Comparison of ENCODE assay signal across 1 cellular context in the genomic region with DNA sequence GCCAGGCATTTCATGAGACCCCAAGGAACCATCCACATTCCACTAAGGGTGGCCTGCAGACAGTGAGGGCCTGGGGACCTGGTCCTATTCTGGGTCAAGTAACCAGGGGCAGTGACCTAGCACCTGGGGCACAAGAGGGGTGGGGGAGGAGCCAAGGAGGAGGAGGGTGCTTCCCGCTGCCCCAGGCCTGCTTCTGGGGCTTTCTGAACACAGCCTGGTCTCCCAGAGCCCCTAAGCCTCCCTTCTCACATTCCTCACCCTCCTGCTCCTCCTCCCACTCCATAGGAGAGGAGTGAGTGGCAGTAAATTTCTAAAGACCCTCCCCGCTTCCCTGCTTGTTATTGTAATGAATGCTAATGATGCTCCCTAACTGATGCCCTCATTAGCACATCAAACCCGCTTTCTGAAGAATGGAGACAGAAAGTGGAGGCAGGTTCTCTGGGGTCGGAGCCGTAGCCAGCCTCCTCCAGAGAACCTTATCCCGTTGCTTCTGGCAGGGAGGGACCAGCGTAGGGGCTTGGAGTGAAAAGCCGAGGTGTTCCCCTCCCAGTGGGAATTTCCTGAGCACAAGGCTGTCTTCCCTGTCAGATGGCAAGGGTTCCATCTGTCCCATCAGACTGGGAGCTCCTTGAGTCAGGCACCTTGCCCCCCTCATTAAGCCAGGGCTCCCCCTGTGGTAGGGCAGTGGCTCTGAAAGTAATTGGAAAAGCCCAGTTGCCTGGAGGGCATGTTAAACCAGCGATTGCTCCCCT.
A peak's percentile ranks its signal among the peaks of the same experiment; 100 is the strongest.
TF ChIP-seq lines count a peak whose summit lies in the region.

No MANE protein-coding gene starts in this region.

TF ChIP-seq in WTC11, 78 proteins besides CTCF, POLR2A, EP300 and RAD21 (continued from another document and continues in another):
- TF ChIP-seq, protein P1, sequence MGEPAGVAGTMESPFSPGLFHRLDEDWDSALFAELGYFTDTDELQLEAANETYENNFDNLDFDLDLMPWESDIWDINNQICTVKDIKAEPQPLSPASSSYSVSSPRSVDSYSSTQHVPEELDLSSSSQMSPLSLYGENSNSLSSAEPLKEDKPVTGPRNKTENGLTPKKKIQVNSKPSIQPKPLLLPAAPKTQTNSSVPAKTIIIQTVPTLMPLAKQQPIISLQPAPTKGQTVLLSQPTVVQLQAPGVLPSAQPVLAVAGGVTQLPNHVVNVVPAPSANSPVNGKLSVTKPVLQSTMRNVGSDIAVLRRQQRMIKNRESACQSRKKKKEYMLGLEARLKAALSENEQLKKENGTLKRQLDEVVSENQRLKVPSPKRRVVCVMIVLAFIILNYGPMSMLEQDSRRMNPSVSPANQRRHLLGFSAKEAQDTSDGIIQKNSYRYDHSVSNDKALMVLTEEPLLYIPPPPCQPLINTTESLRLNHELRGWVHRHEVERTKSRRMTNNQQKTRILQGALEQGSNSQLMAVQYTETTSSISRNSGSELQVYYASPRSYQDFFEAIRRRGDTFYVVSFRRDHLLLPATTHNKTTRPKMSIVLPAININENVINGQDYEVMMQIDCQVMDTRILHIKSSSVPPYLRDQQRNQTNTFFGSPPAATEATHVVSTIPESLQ (CRISPR knock-in tag; IDR thresholded peaks at IDR 0.05) = no peak
- TF ChIP-seq, protein P2, sequence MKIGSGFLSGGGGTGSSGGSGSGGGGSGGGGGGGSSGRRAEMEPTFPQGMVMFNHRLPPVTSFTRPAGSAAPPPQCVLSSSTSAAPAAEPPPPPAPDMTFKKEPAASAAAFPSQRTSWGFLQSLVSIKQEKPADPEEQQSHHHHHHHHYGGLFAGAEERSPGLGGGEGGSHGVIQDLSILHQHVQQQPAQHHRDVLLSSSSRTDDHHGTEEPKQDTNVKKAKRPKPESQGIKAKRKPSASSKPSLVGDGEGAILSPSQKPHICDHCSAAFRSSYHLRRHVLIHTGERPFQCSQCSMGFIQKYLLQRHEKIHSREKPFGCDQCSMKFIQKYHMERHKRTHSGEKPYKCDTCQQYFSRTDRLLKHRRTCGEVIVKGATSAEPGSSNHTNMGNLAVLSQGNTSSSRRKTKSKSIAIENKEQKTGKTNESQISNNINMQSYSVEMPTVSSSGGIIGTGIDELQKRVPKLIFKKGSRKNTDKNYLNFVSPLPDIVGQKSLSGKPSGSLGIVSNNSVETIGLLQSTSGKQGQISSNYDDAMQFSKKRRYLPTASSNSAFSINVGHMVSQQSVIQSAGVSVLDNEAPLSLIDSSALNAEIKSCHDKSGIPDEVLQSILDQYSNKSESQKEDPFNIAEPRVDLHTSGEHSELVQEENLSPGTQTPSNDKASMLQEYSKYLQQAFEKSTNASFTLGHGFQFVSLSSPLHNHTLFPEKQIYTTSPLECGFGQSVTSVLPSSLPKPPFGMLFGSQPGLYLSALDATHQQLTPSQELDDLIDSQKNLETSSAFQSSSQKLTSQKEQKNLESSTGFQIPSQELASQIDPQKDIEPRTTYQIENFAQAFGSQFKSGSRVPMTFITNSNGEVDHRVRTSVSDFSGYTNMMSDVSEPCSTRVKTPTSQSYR (CRISPR knock-in tag; IDR thresholded peaks at IDR 0.05) = peak; percentile 83
- peak; percentile 73 for TF ChIP-seq SP1 (CRISPR knock-in tag; conservative IDR thresholded peaks at IDR 0.05)
- TF ChIP-seq, protein P3, sequence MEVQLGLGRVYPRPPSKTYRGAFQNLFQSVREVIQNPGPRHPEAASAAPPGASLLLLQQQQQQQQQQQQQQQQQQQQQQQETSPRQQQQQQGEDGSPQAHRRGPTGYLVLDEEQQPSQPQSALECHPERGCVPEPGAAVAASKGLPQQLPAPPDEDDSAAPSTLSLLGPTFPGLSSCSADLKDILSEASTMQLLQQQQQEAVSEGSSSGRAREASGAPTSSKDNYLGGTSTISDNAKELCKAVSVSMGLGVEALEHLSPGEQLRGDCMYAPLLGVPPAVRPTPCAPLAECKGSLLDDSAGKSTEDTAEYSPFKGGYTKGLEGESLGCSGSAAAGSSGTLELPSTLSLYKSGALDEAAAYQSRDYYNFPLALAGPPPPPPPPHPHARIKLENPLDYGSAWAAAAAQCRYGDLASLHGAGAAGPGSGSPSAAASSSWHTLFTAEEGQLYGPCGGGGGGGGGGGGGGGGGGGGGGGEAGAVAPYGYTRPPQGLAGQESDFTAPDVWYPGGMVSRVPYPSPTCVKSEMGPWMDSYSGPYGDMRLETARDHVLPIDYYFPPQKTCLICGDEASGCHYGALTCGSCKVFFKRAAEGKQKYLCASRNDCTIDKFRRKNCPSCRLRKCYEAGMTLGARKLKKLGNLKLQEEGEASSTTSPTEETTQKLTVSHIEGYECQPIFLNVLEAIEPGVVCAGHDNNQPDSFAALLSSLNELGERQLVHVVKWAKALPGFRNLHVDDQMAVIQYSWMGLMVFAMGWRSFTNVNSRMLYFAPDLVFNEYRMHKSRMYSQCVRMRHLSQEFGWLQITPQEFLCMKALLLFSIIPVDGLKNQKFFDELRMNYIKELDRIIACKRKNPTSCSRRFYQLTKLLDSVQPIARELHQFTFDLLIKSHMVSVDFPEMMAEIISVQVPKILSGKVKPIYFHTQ (CRISPR knock-in tag; IDR thresholded peaks at IDR 0.05) = peak; percentile 46; the same call in 1 of the 2 replicates
- TF ChIP-seq, protein P4, sequence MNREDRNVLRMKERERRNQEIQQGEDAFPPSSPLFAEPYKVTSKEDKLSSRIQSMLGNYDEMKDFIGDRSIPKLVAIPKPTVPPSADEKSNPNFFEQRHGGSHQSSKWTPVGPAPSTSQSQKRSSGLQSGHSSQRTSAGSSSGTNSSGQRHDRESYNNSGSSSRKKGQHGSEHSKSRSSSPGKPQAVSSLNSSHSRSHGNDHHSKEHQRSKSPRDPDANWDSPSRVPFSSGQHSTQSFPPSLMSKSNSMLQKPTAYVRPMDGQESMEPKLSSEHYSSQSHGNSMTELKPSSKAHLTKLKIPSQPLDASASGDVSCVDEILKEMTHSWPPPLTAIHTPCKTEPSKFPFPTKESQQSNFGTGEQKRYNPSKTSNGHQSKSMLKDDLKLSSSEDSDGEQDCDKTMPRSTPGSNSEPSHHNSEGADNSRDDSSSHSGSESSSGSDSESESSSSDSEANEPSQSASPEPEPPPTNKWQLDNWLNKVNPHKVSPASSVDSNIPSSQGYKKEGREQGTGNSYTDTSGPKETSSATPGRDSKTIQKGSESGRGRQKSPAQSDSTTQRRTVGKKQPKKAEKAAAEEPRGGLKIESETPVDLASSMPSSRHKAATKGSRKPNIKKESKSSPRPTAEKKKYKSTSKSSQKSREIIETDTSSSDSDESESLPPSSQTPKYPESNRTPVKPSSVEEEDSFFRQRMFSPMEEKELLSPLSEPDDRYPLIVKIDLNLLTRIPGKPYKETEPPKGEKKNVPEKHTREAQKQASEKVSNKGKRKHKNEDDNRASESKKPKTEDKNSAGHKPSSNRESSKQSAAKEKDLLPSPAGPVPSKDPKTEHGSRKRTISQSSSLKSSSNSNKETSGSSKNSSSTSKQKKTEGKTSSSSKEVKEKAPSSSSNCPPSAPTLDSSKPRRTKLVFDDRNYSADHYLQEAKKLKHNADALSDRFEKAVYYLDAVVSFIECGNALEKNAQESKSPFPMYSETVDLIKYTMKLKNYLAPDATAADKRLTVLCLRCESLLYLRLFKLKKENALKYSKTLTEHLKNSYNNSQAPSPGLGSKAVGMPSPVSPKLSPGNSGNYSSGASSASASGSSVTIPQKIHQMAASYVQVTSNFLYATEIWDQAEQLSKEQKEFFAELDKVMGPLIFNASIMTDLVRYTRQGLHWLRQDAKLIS (CRISPR knock-in tag; IDR thresholded peaks at IDR 0.05; ENCODE audit: borderline replicate concordance) = no peak
- no peak for TF ChIP-seq NFATC4 (CRISPR knock-in tag; IDR thresholded peaks at IDR 0.05)
- no peak for TF ChIP-seq ESRRA (CRISPR knock-in tag; IDR thresholded peaks at IDR 0.05; ENCODE audit: borderline replicate concordance)
- TF ChIP-seq HMGA2 (CRISPR knock-in tag; IDR thresholded peaks at IDR 0.05) = no peak
- no peak for TF ChIP-seq GABPB1 (CRISPR knock-in tag; IDR thresholded peaks at IDR 0.05)
- TF ChIP-seq, protein P5, sequence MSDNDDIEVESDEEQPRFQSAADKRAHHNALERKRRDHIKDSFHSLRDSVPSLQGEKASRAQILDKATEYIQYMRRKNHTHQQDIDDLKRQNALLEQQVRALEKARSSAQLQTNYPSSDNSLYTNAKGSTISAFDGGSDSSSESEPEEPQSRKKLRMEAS (CRISPR knock-in tag; IDR thresholded peaks at IDR 0.05) = peak; percentile 22; the same call in 1 of the 2 replicates
- TF ChIP-seq ETV6 (CRISPR knock-in tag; IDR thresholded peaks at IDR 0.05) = peak; percentile 53; the same call in 1 of the 2 replicates
- TF ChIP-seq ZNF423 (CRISPR knock-in tag; IDR thresholded peaks at IDR 0.05) = no peak
- TF ChIP-seq, protein P6, sequence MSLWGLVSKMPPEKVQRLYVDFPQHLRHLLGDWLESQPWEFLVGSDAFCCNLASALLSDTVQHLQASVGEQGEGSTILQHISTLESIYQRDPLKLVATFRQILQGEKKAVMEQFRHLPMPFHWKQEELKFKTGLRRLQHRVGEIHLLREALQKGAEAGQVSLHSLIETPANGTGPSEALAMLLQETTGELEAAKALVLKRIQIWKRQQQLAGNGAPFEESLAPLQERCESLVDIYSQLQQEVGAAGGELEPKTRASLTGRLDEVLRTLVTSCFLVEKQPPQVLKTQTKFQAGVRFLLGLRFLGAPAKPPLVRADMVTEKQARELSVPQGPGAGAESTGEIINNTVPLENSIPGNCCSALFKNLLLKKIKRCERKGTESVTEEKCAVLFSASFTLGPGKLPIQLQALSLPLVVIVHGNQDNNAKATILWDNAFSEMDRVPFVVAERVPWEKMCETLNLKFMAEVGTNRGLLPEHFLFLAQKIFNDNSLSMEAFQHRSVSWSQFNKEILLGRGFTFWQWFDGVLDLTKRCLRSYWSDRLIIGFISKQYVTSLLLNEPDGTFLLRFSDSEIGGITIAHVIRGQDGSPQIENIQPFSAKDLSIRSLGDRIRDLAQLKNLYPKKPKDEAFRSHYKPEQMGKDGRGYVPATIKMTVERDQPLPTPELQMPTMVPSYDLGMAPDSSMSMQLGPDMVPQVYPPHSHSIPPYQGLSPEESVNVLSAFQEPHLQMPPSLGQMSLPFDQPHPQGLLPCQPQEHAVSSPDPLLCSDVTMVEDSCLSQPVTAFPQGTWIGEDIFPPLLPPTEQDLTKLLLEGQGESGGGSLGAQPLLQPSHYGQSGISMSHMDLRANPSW (CRISPR knock-in tag; conservative IDR thresholded peaks at IDR 0.05; ENCODE audit: low read depth) = no peak
- no peak for TF ChIP-seq OVOL2 (CRISPR knock-in tag; IDR thresholded peaks at IDR 0.05; ENCODE audit: borderline replicate concordance)
- TF ChIP-seq, protein P7, sequence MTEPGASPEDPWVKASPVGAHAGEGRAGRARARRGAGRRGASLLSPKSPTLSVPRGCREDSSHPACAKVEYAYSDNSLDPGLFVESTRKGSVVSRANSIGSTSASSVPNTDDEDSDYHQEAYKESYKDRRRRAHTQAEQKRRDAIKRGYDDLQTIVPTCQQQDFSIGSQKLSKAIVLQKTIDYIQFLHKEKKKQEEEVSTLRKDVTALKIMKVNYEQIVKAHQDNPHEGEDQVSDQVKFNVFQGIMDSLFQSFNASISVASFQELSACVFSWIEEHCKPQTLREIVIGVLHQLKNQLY (CRISPR knock-in tag; IDR thresholded peaks at IDR 0.05) = no peak
- TF ChIP-seq ZNF416 (CRISPR knock-in tag; IDR thresholded peaks at IDR 0.05) = no peak
- TF ChIP-seq, protein P8, sequence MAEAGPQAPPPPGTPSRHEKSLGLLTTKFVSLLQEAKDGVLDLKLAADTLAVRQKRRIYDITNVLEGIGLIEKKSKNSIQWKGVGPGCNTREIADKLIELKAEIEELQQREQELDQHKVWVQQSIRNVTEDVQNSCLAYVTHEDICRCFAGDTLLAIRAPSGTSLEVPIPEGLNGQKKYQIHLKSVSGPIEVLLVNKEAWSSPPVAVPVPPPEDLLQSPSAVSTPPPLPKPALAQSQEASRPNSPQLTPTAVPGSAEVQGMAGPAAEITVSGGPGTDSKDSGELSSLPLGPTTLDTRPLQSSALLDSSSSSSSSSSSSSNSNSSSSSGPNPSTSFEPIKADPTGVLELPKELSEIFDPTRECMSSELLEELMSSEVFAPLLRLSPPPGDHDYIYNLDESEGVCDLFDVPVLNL (CRISPR knock-in tag; IDR thresholded peaks at IDR 0.05; ENCODE audit: borderline replicate concordance, low read depth) = no peak
- no peak for TF ChIP-seq TEAD4 (CRISPR knock-in tag; IDR thresholded peaks at IDR 0.05)
- TF ChIP-seq, protein P9, sequence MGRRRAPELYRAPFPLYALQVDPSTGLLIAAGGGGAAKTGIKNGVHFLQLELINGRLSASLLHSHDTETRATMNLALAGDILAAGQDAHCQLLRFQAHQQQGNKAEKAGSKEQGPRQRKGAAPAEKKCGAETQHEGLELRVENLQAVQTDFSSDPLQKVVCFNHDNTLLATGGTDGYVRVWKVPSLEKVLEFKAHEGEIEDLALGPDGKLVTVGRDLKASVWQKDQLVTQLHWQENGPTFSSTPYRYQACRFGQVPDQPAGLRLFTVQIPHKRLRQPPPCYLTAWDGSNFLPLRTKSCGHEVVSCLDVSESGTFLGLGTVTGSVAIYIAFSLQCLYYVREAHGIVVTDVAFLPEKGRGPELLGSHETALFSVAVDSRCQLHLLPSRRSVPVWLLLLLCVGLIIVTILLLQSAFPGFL (CRISPR knock-in tag; IDR thresholded peaks at IDR 0.05; ENCODE audit: borderline replicate concordance) = no peak
- TF ChIP-seq ZNF121 (CRISPR knock-in tag; IDR thresholded peaks at IDR 0.05) = peak; percentile 92
- no peak for TF ChIP-seq NFYB (CRISPR knock-in tag; conservative IDR thresholded peaks at IDR 0.05; ENCODE audit: low read depth)
- TF ChIP-seq MYBL2 (CRISPR knock-in tag; IDR thresholded peaks at IDR 0.05) = 0 out of 2 replicates have a peak, but pooled peaks have one; percentile 52
- TF ChIP-seq, protein P10, sequence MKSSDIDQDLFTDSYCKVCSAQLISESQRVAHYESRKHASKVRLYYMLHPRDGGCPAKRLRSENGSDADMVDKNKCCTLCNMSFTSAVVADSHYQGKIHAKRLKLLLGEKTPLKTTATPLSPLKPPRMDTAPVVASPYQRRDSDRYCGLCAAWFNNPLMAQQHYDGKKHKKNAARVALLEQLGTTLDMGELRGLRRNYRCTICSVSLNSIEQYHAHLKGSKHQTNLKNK (CRISPR knock-in tag; IDR thresholded peaks at IDR 0.05) = no peak
- TF ChIP-seq, protein P11, sequence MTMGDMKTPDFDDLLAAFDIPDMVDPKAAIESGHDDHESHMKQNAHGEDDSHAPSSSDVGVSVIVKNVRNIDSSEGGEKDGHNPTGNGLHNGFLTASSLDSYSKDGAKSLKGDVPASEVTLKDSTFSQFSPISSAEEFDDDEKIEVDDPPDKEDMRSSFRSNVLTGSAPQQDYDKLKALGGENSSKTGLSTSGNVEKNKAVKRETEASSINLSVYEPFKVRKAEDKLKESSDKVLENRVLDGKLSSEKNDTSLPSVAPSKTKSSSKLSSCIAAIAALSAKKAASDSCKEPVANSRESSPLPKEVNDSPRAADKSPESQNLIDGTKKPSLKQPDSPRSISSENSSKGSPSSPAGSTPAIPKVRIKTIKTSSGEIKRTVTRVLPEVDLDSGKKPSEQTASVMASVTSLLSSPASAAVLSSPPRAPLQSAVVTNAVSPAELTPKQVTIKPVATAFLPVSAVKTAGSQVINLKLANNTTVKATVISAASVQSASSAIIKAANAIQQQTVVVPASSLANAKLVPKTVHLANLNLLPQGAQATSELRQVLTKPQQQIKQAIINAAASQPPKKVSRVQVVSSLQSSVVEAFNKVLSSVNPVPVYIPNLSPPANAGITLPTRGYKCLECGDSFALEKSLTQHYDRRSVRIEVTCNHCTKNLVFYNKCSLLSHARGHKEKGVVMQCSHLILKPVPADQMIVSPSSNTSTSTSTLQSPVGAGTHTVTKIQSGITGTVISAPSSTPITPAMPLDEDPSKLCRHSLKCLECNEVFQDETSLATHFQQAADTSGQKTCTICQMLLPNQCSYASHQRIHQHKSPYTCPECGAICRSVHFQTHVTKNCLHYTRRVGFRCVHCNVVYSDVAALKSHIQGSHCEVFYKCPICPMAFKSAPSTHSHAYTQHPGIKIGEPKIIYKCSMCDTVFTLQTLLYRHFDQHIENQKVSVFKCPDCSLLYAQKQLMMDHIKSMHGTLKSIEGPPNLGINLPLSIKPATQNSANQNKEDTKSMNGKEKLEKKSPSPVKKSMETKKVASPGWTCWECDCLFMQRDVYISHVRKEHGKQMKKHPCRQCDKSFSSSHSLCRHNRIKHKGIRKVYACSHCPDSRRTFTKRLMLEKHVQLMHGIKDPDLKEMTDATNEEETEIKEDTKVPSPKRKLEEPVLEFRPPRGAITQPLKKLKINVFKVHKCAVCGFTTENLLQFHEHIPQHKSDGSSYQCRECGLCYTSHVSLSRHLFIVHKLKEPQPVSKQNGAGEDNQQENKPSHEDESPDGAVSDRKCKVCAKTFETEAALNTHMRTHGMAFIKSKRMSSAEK (CRISPR knock-in tag; IDR thresholded peaks at IDR 0.05; ENCODE audit: borderline replicate concordance) = no peak
- TF ChIP-seq ZNF263 (CRISPR knock-in tag; IDR thresholded peaks at IDR 0.05; ENCODE audit: low read depth) = peak; percentile 86; the same call in 1 of the 2 replicates
